1 cellular context compared by ENCODE assay signal in the genomic region with DNA sequence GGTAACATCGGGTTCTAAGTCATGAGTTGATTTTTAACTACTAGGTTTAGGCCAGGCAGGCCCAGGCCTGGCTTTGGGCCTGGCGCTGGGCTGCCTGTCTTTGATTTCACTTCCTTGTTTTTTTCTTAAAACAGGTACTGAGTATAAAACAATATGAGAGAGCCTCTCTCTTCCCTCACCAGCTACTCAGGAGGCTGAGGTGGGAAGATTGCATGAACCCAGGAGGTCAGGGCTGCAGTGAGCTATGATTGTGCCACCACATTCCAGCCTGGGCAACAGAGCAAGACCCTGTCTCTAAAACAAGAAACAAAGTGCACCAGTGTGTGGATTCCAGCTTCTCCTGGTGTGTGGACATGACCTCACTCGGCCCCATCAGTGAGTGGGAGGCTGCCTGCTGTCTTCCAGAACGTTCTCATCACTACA.
TF ChIP-seq lines count a peak whose summit lies in the region.

No MANE protein-coding gene starts in this region.

TF ChIP-seq in GM12878, 131 proteins besides CTCF, POLR2A, EP300 and RAD21 (continued from another document):
- TF ChIP-seq, protein P1, sequence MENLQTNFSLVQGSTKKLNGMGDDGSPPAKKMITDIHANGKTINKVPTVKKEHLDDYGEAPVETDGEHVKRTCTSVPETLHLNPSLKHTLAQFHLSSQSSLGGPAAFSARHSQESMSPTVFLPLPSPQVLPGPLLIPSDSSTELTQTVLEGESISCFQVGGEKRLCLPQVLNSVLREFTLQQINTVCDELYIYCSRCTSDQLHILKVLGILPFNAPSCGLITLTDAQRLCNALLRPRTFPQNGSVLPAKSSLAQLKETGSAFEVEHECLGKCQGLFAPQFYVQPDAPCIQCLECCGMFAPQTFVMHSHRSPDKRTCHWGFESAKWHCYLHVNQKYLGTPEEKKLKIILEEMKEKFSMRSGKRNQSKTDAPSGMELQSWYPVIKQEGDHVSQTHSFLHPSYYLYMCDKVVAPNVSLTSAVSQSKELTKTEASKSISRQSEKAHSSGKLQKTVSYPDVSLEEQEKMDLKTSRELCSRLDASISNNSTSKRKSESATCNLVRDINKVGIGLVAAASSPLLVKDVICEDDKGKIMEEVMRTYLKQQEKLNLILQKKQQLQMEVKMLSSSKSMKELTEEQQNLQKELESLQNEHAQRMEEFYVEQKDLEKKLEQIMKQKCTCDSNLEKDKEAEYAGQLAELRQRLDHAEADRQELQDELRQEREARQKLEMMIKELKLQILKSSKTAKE (IDR thresholded peaks at IDR 0.05; ENCODE audit: low read depth, poor library complexity, severe bottlenecking): peak; percentile 59
- TF ChIP-seq, protein P2, sequence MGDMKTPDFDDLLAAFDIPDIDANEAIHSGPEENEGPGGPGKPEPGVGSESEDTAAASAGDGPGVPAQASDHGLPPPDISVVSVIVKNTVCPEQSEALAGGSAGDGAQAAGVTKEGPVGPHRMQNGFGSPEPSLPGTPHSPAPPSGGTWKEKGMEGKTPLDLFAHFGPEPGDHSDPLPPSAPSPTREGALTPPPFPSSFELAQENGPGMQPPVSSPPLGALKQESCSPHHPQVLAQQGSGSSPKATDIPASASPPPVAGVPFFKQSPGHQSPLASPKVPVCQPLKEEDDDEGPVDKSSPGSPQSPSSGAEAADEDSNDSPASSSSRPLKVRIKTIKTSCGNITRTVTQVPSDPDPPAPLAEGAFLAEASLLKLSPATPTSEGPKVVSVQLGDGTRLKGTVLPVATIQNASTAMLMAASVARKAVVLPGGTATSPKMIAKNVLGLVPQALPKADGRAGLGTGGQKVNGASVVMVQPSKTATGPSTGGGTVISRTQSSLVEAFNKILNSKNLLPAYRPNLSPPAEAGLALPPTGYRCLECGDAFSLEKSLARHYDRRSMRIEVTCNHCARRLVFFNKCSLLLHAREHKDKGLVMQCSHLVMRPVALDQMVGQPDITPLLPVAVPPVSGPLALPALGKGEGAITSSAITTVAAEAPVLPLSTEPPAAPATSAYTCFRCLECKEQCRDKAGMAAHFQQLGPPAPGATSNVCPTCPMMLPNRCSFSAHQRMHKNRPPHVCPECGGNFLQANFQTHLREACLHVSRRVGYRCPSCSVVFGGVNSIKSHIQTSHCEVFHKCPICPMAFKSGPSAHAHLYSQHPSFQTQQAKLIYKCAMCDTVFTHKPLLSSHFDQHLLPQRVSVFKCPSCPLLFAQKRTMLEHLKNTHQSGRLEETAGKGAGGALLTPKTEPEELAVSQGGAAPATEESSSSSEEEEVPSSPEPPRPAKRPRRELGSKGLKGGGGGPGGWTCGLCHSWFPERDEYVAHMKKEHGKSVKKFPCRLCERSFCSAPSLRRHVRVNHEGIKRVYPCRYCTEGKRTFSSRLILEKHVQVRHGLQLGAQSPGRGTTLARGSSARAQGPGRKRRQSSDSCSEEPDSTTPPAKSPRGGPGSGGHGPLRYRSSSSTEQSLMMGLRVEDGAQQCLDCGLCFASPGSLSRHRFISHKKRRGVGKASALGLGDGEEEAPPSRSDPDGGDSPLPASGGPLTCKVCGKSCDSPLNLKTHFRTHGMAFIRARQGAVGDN (IDR thresholded peaks at IDR 0.05): peak; percentile 93
- peak; percentile 38 to 44; a peak in 2 of 4 replicates for TF ChIP-seq IKZF2 (IDR thresholded peaks at IDR 0.05)
